In the genomic region with DNA sequence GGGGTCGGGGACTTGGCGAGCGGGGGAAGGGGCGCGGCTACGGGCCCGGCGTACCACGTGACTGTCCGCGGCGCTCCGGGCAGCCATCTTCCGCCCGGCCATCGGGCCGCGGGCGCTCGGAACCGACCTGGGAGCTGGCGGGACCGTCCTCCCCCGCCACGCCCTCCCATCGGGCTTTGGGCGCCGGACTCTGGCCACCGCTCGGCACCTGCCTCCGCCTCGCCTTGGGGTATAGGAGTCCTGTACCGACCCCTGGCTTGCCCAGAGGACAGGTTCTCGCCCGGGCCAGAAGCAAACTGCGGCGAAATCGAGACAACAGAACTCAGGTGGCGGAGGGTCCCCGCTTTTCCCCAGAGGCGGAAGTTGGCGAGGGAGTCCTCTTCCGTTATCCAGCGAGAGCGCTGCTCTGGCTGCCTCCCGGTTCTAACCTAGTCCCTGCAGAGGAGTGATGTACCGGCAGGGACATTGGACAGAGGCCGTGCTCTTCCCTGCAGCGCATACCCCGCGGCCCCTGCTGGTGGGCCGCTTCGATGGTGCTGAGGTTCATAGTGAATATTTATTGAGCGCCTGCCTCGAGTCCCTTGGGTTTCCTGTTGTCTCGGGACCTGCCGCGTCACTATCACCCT, we compare ENCODE assay signal across 8 cellular contexts. TPM values are rescaled to one million over a fixed set of nuclear protein-coding genes. Genes with fewer than 3 reads are reported as not detected.
DNase-seq lines count a peak whose midpoint lies in the region; ATAC-seq and TF ChIP-seq lines count a peak whose summit lies in the region.

No MANE protein-coding gene starts in this region.

- TF ChIP-seq POLR2A in suprapubic skin (IDR thresholded peaks at IDR 0.05), result peak in 1 of 2 donors; percentile 8

- CTCF ChIA-PET in Panc1 (lab: Charles Lee), result no interaction called here

- peaks cover 36% of the 10 kb centered on the region for H3K4me1 Mint-ChIP-seq in activated T-helper 2 cell treated with anti-CD3 and anti-CD28 coated beads, Interferon-gamma antibody, Interleukin-2, Interleukin-4, amounts not matched to agents 10 μg/mL and 5 μg/mL and 100 μg/mL, durations not matched to agents 14 hours and 24 hours and 36 hours (ENCODE audit: low read depth)
- peaks cover 29 to 33% of the 10 kb centered on the region in 2 donors for H3K4me1 Mint-ChIP-seq in natural killer cell

- H3K9me3 Mint-ChIP-seq in activated T-helper 2 cell treated with anti-CD3 and anti-CD28 coated beads, Interferon-gamma antibody, Interleukin-2, Interleukin-4, amounts not matched to agents 10 μg/mL and 5 μg/mL and 100 μg/mL, durations not matched to agents 14 hours and 24 hours and 36 hours, result no peaks in the 10 kb centered on the region
- H3K9me3 Mint-ChIP-seq in natural killer cell, result no peaks in the 10 kb centered on the region

- BruUV-seq in Panc1 (replicated peaks; lab: Mats Ljungman, UMichigan), result no TSS peak

- H3K27ac Mint-ChIP-seq in activated T-helper 2 cell treated with anti-CD3 and anti-CD28 coated beads, Interferon-gamma antibody, Interleukin-2, Interleukin-4, amounts not matched to agents 10 μg/mL and 5 μg/mL and 100 μg/mL, durations not matched to agents 14 hours and 24 hours and 36 hours, result peak overlapping the region; percentile 77
- peak overlapping the region; percentile 94 to 95 for H3K27ac Mint-ChIP-seq in natural killer cell

- H3K9me3 ChIP-seq in Panc1 (ENCODE audit: control insufficient read depth, insufficient read depth, low read depth, low read length) (no peaks in the 10 kb centered on the region), suprapubic skin (no peaks in the 10 kb centered on the region)

- DNase-seq in DMS53 treated with DMSO at 0.1 percent for 48 hours (lab: John Stamatoyannopoulos, UW; ENCODE audit: unreplicated experiment) (peak; percentile 83), HS-5 (ENCODE audit: low read depth) (peak; percentile 54), Panc1 (ENCODE audit: low read depth, low spot score) (no peak), fibroblast of peridontal ligament (ENCODE audit: extremely low read depth) (peak; percentile 54), natural killer cell (peak; percentile 66), suprapubic skin (ENCODE audit: low spot score in 2 of 2) (peak; percentile 84 to 90)
- DNase-seq in activated T-helper 2 cell treated with anti-CD3 and anti-CD28 coated beads, Interferon-gamma antibody, Interleukin-2, Interleukin-4, amounts not matched to agents 10 μg/mL and 5 μg/mL and 100 μg/mL, durations not matched to agents 14 hours and 24 hours and 36 hours (ENCODE audit: low spot score), result peak; percentile 50

- H3K4me1 ChIP-seq in Panc1 (ENCODE audit: control insufficient read depth, insufficient read depth, low read length), result peaks cover 24% of the 10 kb centered on the region
- peaks cover 34% of the 10 kb centered on the region for H3K4me1 ChIP-seq in suprapubic skin

- POLR2A ChIA-PET in Panc1 (lab: Charles Lee), result interaction anchor here (0.6 to 0.7 kb wide), 2 partner anchors 42 to 303 kb away, joined by 3 read pairs; no protein-coding TSS in a partner anchor

- 0% methylated on average over 4 of the region's 58 CpGs for WGBS in suprapubic skin

- peaks cover under 1% of the 10 kb centered on the region for H3K36me3 Mint-ChIP-seq in activated T-helper 2 cell treated with anti-CD3 and anti-CD28 coated beads, Interferon-gamma antibody, Interleukin-2, Interleukin-4, amounts not matched to agents 10 μg/mL and 5 μg/mL and 100 μg/mL, durations not matched to agents 14 hours and 24 hours and 36 hours (ENCODE audit: low read depth)
- H3K36me3 Mint-ChIP-seq in natural killer cell, result no peaks in the 10 kb centered on the region

- no peak for TF ChIP-seq EP300 in suprapubic skin (IDR thresholded peaks at IDR 0.05)

- peak overlapping the region; percentile 94 for H3K27ac ChIP-seq in Panc1 (ENCODE audit: low read length)
- peak overlapping the region; percentile 99 for H3K27ac ChIP-seq in suprapubic skin

- H3K27me3 ChIP-seq in Panc1 (ENCODE audit: control insufficient read depth, insufficient read depth, low read length), result no peaks in the 10 kb centered on the region
- no peaks in the 10 kb centered on the region for H3K27me3 ChIP-seq in suprapubic skin

- H3K27me3 Mint-ChIP-seq in activated T-helper 2 cell treated with anti-CD3 and anti-CD28 coated beads, Interferon-gamma antibody, Interleukin-2, Interleukin-4, amounts not matched to agents 10 μg/mL and 5 μg/mL and 100 μg/mL, durations not matched to agents 14 hours and 24 hours and 36 hours (ENCODE audit: low read depth), result peaks cover 24% of the 10 kb centered on the region
- H3K27me3 Mint-ChIP-seq in natural killer cell (ENCODE audit: low read depth in 2 of 2), result no peaks in the 10 kb centered on the region

- intact Hi-C loops in Panc1 (cut with micrococcal nuclease; ENCODE audit: unreplicated experiment), result loop anchor here (10.0 kb wide), 2 partner anchors 170 to 260 kb away; no protein-coding TSS in a partner anchor
- intact Hi-C loops in activated T-helper 2 cell treated with anti-CD3 and anti-CD28 coated beads, Interferon-gamma antibody, Interleukin-2, Interleukin-4, amounts not matched to agents 10 μg/mL and 5 μg/mL and 100 μg/mL, durations not matched to agents 14 hours and 24 hours and 36 hours (cut with micrococcal nuclease), result loop anchor here (1.0 to 10.0 kb wide), 4 partner anchors 12 to 114 kb away; a partner anchor contains a TSS
- intact Hi-C loops in natural killer cell (cut with micrococcal nuclease), result loop anchor here (1.0 to 10.0 kb wide), 5 partner anchors 11 to 1070 kb away; a partner anchor contains a TSS

- ATAC-seq in GM21360 (IDR thresholded peaks at IDR 0.05; ENCODE audit: unreplicated experiment), result peak; percentile 37
- peak; percentile 83 for ATAC-seq in Panc1
- ATAC-seq in natural killer cell, result peak; percentile 41 to 55 (median 50)

- peak overlapping the region; percentile 83 for H3K4me3 Mint-ChIP-seq in activated T-helper 2 cell treated with anti-CD3 and anti-CD28 coated beads, Interferon-gamma antibody, Interleukin-2, Interleukin-4, amounts not matched to agents 10 μg/mL and 5 μg/mL and 100 μg/mL, durations not matched to agents 14 hours and 24 hours and 36 hours (ENCODE audit: low read depth)
- H3K4me3 Mint-ChIP-seq in natural killer cell, result peak overlapping the region; percentile 91

- in situ Hi-C loops in Panc1 (cut with HindIII; ENCODE audit: low pct_unique_long_range_greater_than_20kb, low sequenced_read_pairs), result no loop called here

- TF ChIP-seq CTCF in Panc1 (IDR thresholded peaks at IDR 0.05) (peak; percentile 59), natural killer cell (IDR thresholded peaks at IDR 0.05) (no peak), suprapubic skin (IDR thresholded peaks at IDR 0.05) (peak; percentile 37 to 54)

- H3K36me3 ChIP-seq in Panc1 (ENCODE audit: control insufficient read depth, insufficient read depth, low read length) (no peaks in the 10 kb centered on the region; the same call in 1 of the 2 replicates), suprapubic skin (peaks cover 4% of the 10 kb centered on the region)

- H3K4me3 ChIP-seq in Panc1 (ENCODE audit: low read depth in 2 of 2, low read length in 2 of 2), result peak overlapping the region; percentile 93 to 96
- peak overlapping the region; percentile 100 for H3K4me3 ChIP-seq in suprapubic skin

RNA-seq across cellular contexts. Expression of a gene that starts 1.2 kb away (rescaled TPM):
- total RNA-seq in Panc1 (2021; ENCODE audit: unreplicated experiment), result 22.0 TPM
- polyA plus RNA-seq in Panc1 (2012; ENCODE audit: insufficient read length), result 11.8 TPM
- 10.7 and 11.3 TPM in 2 replicates for total RNA-seq in activated T-helper 2 cell treated with anti-CD3 and anti-CD28 coated beads, Interferon-gamma antibody, Interleukin-2, Interleukin-4, amounts not matched to agents 10 μg/mL and 5 μg/mL and 100 μg/mL, durations not matched to agents 14 hours and 24 hours and 36 hours
- total RNA-seq in natural killer cell, result 10 to 100 TPM; 24.5 to 32.7 (median 30.4) TPM
- 100 to 1,000 TPM; 139 to 198 (median 173) TPM for total RNA-seq in suprapubic skin
